Comparison of ENCODE assay signal across 8 cellular contexts in the genomic region with DNA sequence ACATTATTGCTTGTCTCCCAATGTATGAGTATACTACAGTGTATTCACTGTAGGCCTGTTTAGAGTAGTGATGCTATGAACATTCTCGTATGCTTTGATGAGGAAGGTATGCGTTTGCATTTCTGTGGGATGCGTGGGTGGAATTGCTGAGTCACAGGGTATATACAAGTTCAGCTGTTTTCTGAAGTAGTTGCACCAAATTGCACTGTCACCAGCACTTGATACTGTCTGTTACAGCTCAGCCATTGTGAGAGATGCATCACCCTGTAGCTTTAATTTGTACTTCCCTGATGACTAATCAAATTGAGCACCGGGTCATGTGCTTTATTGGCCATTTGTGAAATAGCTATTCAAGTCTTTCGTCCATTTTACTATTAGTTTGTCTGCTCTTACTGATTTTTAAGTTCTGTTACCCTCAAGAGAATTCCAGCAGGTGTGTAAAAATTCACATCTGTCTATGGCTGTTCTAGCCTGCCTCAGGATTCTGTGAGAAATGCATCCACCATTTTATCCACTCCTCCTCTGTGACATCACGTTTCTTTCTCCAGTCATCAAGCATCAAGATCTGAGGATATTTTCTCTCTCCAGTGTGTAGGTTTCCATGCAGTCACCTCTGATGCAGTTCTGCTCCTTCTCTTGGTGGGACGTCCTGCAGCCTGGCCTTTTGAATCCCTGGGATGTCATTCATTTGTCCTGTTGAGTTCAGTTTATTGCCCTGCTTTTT.
DNase-seq lines count a peak whose midpoint lies in the region; ATAC-seq, FAIRE-seq and TF ChIP-seq lines count a peak whose summit lies in the region.

No MANE protein-coding gene starts in this region.

- no peak overlapping the region for H3K4me2 ChIP-seq in MM.1S (ENCODE audit: low read depth, low read length)

- ATAC-seq in upper lobe of right lung (no peak), pancreas (no peak)

- no peak overlapping the region for H3K4me3 ChIP-seq in CD4-positive, alpha-beta memory T cell (ENCODE audit: low read length in 2 of 2)
- H3K4me3 ChIP-seq in SJSA1 (no peak overlapping the region), astrocyte of the spinal cord (ENCODE audit: low read depth, low read length) (no peak overlapping the region), skeletal muscle cell (ENCODE audit: low read depth, low read length) (no peak overlapping the region), MM.1S (ENCODE audit: low read length) (no peak overlapping the region), upper lobe of right lung (no peak overlapping the region), pancreas (no peak overlapping the region)

- FAIRE-seq in pancreas (lab: Jason Lieb, UNC), result no peak

- no peak overlapping the region for H2AFZ ChIP-seq in MM.1S (ENCODE audit: low read length)

- peak overlapping the region in 4 of 8 donors; percentile 14 to 52 (median 38) for H3K4me3 Mint-ChIP-seq in CD4-positive, alpha-beta memory T cell

- H3K9me2 ChIP-seq in MM.1S (replicated peaks; ENCODE audit: insufficient read depth, low read length), result no peaks in the 10 kb centered on the region

- no peaks in the 10 kb centered on the region for H4K20me1 ChIP-seq in MM.1S (ENCODE audit: insufficient read depth, low read length)

- H3K4me1 Mint-ChIP-seq in CD4-positive, alpha-beta memory T cell, result peaks cover 60 to 97% (median 79%) of the 10 kb centered on the region in 4 donors

- H3K27ac Mint-ChIP-seq in CD4-positive, alpha-beta memory T cell, result peak overlapping the region; percentile 9 to 84 (median 57)

- H3K27me3 ChIP-seq in CD4-positive, alpha-beta memory T cell (ENCODE audit: insufficient read depth, low read length), result no peaks in the 10 kb centered on the region
- H3K27me3 ChIP-seq in SJSA1 (replicated peaks), result no peaks in the 10 kb centered on the region
- H3K27me3 ChIP-seq in MM.1S (replicated peaks; ENCODE audit: insufficient read depth, low read length), result no peaks in the 10 kb centered on the region
- H3K27me3 ChIP-seq in upper lobe of right lung, result no peaks in the 10 kb centered on the region
- H3K27me3 ChIP-seq in pancreas, result no peaks in the 10 kb centered on the region

- H3K4me1 ChIP-seq in CD4-positive, alpha-beta memory T cell (ENCODE audit: insufficient read depth, low read length), result peaks cover 86% of the 10 kb centered on the region
- H3K4me1 ChIP-seq in SJSA1 (replicated peaks), result peaks cover 31% of the 10 kb centered on the region
- H3K4me1 ChIP-seq in MM.1S (ENCODE audit: low read length), result no peaks in the 10 kb centered on the region
- H3K4me1 ChIP-seq in upper lobe of right lung, result peaks cover 8% of the 10 kb centered on the region
- no peaks in the 10 kb centered on the region for H3K4me1 ChIP-seq in pancreas

- intact Hi-C loops in CD4-positive, alpha-beta memory T cell (cut with micrococcal nuclease), result loop anchor here (10.0 kb wide), 1 partner anchor 162 kb away; no protein-coding TSS in a partner anchor
- intact Hi-C loops in upper lobe of right lung (cut with DNase I) (no loop called here), pancreas (cut with DNase I) (no loop called here)

- DNase-seq in CD4-positive, alpha-beta memory T cell, result no peak
- DNase-seq in SJSA1 (ENCODE audit: low read depth in 1 of 2, low spot score in 2 of 2), result peak; percentile 31 to 65
- DNase-seq in astrocyte of the spinal cord (ENCODE audit: low read depth, low spot score), result peak; percentile 81
- DNase-seq in skeletal muscle cell (ENCODE audit: low read depth), result peak; percentile 93
- DNase-seq in MM.1S, result no peak
- DNase-seq in upper lobe of right lung, result no peak
- DNase-seq in pancreas, result no peak
- DNase-seq in DMS79 (lab: John Stamatoyannopoulos, UW), result no peak

- H3K27ac ChIP-seq in CD4-positive, alpha-beta memory T cell (ENCODE audit: low read depth, low read length), result no peak overlapping the region
- H3K27ac ChIP-seq in SJSA1 (peak overlapping the region; percentile 28; the same call in 1 of the 2 replicates), MM.1S (ENCODE audit: low read length) (no peak overlapping the region), upper lobe of right lung (no peak overlapping the region), pancreas (no peak overlapping the region)

- no peak for TF ChIP-seq CTCF in astrocyte of the spinal cord (IDR thresholded peaks at IDR 0.05; ENCODE audit: low read depth, low read length)
- TF ChIP-seq CTCF in MM.1S (IDR thresholded peaks at IDR 0.05; ENCODE audit: low read length), result no peak
- no peak for TF ChIP-seq CTCF in upper lobe of right lung (IDR thresholded peaks at IDR 0.05)
- TF ChIP-seq CTCF in pancreas (IDR thresholded peaks at IDR 0.05), result no peak

- H3K27me3 Mint-ChIP-seq in CD4-positive, alpha-beta memory T cell, result no peaks in the 10 kb centered on the region

- no peak overlapping the region for H3K9ac ChIP-seq in MM.1S (ENCODE audit: low read length)

- CTCF ChIA-PET in CD4-positive, alpha-beta memory T cell (lab: Charles Lee; ENCODE audit: partially characterized antibody), result interaction anchor here (1.4 to 18.3 kb wide), 3 partner anchors 11 to 22 kb away, joined by 3 to 342 read pairs (median 156); no protein-coding TSS in a partner anchor

- POLR2A ChIA-PET in CD4-positive, alpha-beta memory T cell (lab: Charles Lee; ENCODE audit: partially characterized antibody), result interaction anchor here (0.9 to 1.5 kb wide), 4 partner anchors 10 to 19 kb away, joined by 3 to 7 read pairs (median 3); no protein-coding TSS in a partner anchor

- H3K79me2 ChIP-seq in MM.1S (ENCODE audit: low read length), result peaks cover 82% of the 10 kb centered on the region

- no peaks in the 10 kb centered on the region for H3K36me3 ChIP-seq in CD4-positive, alpha-beta memory T cell (ENCODE audit: insufficient read depth, low read length)
- H3K36me3 ChIP-seq in SJSA1 (peaks cover 41% of the 10 kb centered on the region), MM.1S (replicated peaks; ENCODE audit: insufficient read depth, low read length) (no peaks in the 10 kb centered on the region), upper lobe of right lung (no peaks in the 10 kb centered on the region), pancreas (no peaks in the 10 kb centered on the region)

- no peaks in the 10 kb centered on the region for H3K9me3 ChIP-seq in CD4-positive, alpha-beta memory T cell (ENCODE audit: control insufficient read depth in 1 of 2, low read length in 2 of 2)
- H3K9me3 ChIP-seq in SJSA1 (replicated peaks), result peaks cover 9% of the 10 kb centered on the region
- no peaks in the 10 kb centered on the region for H3K9me3 ChIP-seq in MM.1S (replicated peaks; ENCODE audit: insufficient read depth, low read length)
- no peaks in the 10 kb centered on the region for H3K9me3 ChIP-seq in upper lobe of right lung
- H3K9me3 ChIP-seq in pancreas, result no peaks in the 10 kb centered on the region

- in situ Hi-C loops in astrocyte of the spinal cord (cut with HindIII; ENCODE audit: low sequenced_read_pairs), result no loop called here

- H3K9me3 Mint-ChIP-seq in CD4-positive, alpha-beta memory T cell, result peaks cover 0 to 7% (median under 1%) of the 10 kb centered on the region in 8 donors

- peaks cover 23 to 53% of the 10 kb centered on the region in 2 donors for H3K36me3 Mint-ChIP-seq in CD4-positive, alpha-beta memory T cell

- no peaks in the 10 kb centered on the region for H3F3A ChIP-seq in MM.1S (ENCODE audit: insufficient read depth, low read length)

- 94 to 96% methylated on average over 7 of the region's 7 CpGs for WGBS in pancreas, 2 donors

Comparison
In these comparisons a context has a peak if more than half of its experiments do, and no peak if none do; other contexts are left out.
1. DNase-seq: peak in SJSA1 (2 of 2), astrocyte of the spinal cord (single experiment) and skeletal muscle cell (single experiment); none in CD4-positive, alpha-beta memory T cell (0 of 5), MM.1S (single experiment), upper lobe of right lung (single experiment), pancreas (0 of 6) and DMS79 (single experiment).